In the genomic region with DNA sequence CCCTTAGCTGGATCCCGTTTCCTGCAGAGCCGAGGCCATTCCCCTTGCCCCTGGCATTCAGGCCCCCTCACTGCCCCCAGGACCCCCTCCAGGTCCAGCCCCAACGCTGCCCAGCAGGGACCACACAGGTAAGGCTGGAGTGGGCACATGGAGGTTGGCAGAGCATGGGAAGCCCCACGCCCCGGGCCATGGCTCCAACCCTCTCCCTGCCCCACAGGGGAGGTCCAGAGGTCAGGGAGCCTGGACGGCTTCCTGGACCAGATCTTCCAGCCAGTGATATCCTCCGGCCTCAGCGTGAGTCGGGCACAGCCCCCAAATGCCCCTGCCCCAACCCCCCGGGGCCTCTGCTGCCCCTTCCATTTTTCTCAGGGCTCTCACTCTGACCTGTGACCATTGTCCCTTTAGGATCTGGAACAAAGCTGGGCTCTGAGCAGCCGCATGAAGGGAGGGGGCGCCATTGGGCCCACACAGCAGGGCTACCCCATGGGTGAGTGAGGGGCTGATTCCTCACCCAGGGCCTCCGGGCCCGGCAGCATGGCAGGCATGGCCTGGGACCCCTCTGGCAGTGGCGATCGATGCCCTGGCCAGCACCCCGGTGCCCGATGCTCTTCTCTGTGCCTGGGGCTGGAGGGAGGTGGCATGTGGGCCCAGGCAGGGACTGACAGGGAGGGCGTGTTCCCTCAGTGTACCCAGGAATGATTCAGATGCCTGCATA, we compare ENCODE assay signal across 26 cellular contexts. TPM values are rescaled to one million over a fixed set of nuclear protein-coding genes. Genes with fewer than 3 reads are reported as not detected.
"Had no signal": no experiment of that assay in that cellular context is flagged by ENCODE, and none has a peak within 500 bp of the region (broad histone marks: within the 10 kb centered on the region; RNA-seq: fewer than 3 reads in every experiment).

No MANE protein-coding gene starts in this region.

- H3K27ac ChIP-seq: right atrium auricular region, thoracic aorta, vagina had no signal

- H3K9me3 ChIP-seq: right atrium auricular region, thoracic aorta, vagina had no signal

- H3K27me3 ChIP-seq: right atrium auricular region, vagina had no signal

- FAIRE-seq: endothelial cell of umbilical vein, kidney had no signal

- H3K4me1 ChIP-seq: right atrium auricular region, vagina had no signal

- DNase-seq: activated B cell treated with CpG ODN at 0.5 μM for 24 hours; activated CD4-positive, alpha-beta T cell treated with anti-CD3 and anti-CD28 coated beads, Interleukin-2, amount 50 U/mL, for 1 hour; activated CD8-positive, alpha-beta T cell treated with anti-CD3 and anti-CD28 coated beads for 36 hours; activated naive CD8-positive, alpha-beta T cell treated with anti-CD3 and anti-CD28 coated beads, Interleukin-2, amount 50 U/mL, for 24 hours; activated T-cell treated with anti-CD3 and anti-CD28 coated beads, Interleukin-2, amount 50 U/mL, for 48 hours; amygdala; caudate nucleus; cortex of kidney; foreskin fibroblast; head of caudate nucleus; hypothalamus; immature natural killer cell; kidney; left colon; naive thymus-derived CD4-positive, alpha-beta T cell; occipital lobe; stimulated activated CD4-positive, alpha-beta T cell treated with anti-CD3 and anti-CD28 coated beads, Interleukin-2, amount 100 ng/mL, for 48 hours; stimulated activated naive CD4-positive, alpha-beta T cell treated with Interleukin-2 at 50 U/mL for 16 hours; T-helper 17 cell; T1000 had no signal

- H3K4me3 ChIP-seq: right atrium auricular region, thoracic aorta, vagina had no signal

- ATAC-seq: activated CD8-positive, alpha-beta T cell treated with anti-CD3 and anti-CD28 coated beads for 36 hours; activated naive CD8-positive, alpha-beta T cell treated with anti-CD3 and anti-CD28 coated beads, Interleukin-2, amount 50 U/mL, for 24 hours; left colon; naive thymus-derived CD4-positive, alpha-beta T cell; T-helper 17 cell had no signal

RNA-seq across cellular contexts. Expression of gene SMIM5, which starts 18.5 kb away (rescaled TPM):
- total RNA-seq: chondrocyte, endothelial cell of umbilical vein, pulmonary artery endothelial cell had no signal
- polyA plus RNA-seq: endothelial cell of umbilical vein had no signal
